ENCODE assay signal across 17 cellular contexts in the genomic region with DNA sequence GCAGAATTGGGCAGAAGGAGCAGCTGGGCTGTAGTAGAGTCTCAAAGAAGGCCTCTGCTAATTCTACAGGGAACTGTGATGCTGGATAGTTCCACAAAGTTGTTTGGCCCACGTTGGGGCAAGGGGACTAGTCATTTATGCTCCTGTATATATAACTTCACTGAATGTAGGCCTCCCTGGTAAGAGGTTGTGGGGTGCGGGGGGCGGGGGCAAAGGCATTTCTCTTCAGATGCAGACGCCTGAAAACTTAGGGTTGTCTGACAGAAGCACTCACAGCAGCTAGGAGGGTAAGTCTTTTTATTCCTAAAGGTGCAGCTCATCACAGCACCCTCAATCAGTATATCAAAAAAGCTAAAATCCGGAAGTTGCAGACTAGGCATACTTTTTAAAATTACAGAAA. TPM values are rescaled to one million over a fixed set of nuclear protein-coding genes. Genes with fewer than 3 reads are reported as not detected.
DNase-seq lines count a peak whose midpoint lies in the region; ATAC-seq, FAIRE-seq and TF ChIP-seq lines count a peak whose summit lies in the region.
"Had no signal": no experiment of that assay in that cellular context is flagged by ENCODE, and none has a peak within 500 bp of the region (broad histone marks: within the 10 kb centered on the region; RNA-seq: fewer than 3 reads in every experiment).

No MANE protein-coding gene starts in this region.

- no peak overlapping the region for H4K5ac ChIP-seq in H1 (ENCODE audit: insufficient read length, low read depth, low read length)

- H4K91ac ChIP-seq in H1 (replicated peaks; ENCODE audit: insufficient read length, low read length): no peak overlapping the region

- DNase-seq in H1 (ENCODE audit: low read depth in 1 of 2, low spot score in 2 of 2): peak in 1 of 2 experiments; percentile 43
- no peak for DNase-seq in MV-4-11 (lab: John Stamatoyannopoulos, UW)
- DNase-seq in NCI-H2107 treated with DMSO at 0.1 percent for 48 hours (lab: John Stamatoyannopoulos, UW; ENCODE audit: unreplicated experiment): no peak
- DNase-seq: ACHN; Caco-2; CD4-positive, alpha-beta T cell; DMS153; DMS79 treated with DMSO at 0.1 percent for 48 hours; GF-D8; HCEC 1CT; IMR-90 had no signal

- H3K27me3 ChIP-seq in HUES6 (ENCODE audit: control insufficient read depth, insufficient read depth, low read length) (no peaks in the 10 kb centered on the region; the same call in 1 of the 2 replicates), H1 (replicated peaks in 1 of 4; ENCODE audit: control insufficient read depth in 3 of 4, extremely low read depth in 1 of 4, insufficient read depth in 3 of 4, low read length in 3 of 4) (no peaks in the 10 kb centered on the region; a peak in 1 of 7 replicates), iPS-20b (ENCODE audit: insufficient read depth, low read length) (no peaks in the 10 kb centered on the region)

- H4K8ac ChIP-seq in H1 (ENCODE audit: extremely low read depth, insufficient read depth, low read length): no peak overlapping the region

- no peak for TF ChIP-seq POLR2A in H1 (IDR thresholded peaks at IDR 0.05; ENCODE audit: control extremely low read depth in 1 of 2, low read depth in 2 of 2, low read length in 2 of 2)

- peak overlapping the region; percentile 23; the same call in 1 of the 2 replicates for H3K27ac ChIP-seq in HUES6 (ENCODE audit: low read depth, low read length)
- no peak overlapping the region for H3K27ac ChIP-seq in H1 (ENCODE audit: low read depth, low read length)
- no peak overlapping the region for H3K27ac ChIP-seq in iPS-20b (ENCODE audit: low read length)
- H3K27ac ChIP-seq: C4-2B had no signal

- H2BK5ac ChIP-seq in H1 (ENCODE audit: low read depth, low read length): no peak overlapping the region; the same call in 1 of the 2 replicates

- no peaks in the 10 kb centered on the region for H4K20me1 ChIP-seq in H1 (replicated peaks in 1 of 2; ENCODE audit: control insufficient read depth in 1 of 2, insufficient read depth in 2 of 2, low read length in 2 of 2)

- H3K4ac ChIP-seq in H1 (replicated peaks; ENCODE audit: insufficient read length, low read depth, low read length): no peak overlapping the region

- H3K79me1 ChIP-seq in H1 (ENCODE audit: low read depth, low read length): no peaks in the 10 kb centered on the region

- WGBS in H1 (ENCODE audit: extremely low coverage in 1 of 2, insufficient coverage in 1 of 2, insufficient read length in 1 of 2, insufficient replicate concordance in 2 of 2, low coverage in 1 of 2, low lambda C conversion rate in 2 of 2, missing lambda C conversion rate in 1 of 2), 2 experiments: 7% methylated on average over 5 of the region's 5 CpGs; no CpG with 5 or more reads in 1 of the 2 experiments

- H2BK120ac ChIP-seq in H1 (replicated peaks; ENCODE audit: low read depth, low read length): no peak overlapping the region

- no peak overlapping the region for H2BK20ac ChIP-seq in H1 (ENCODE audit: low read length)

- no peak overlapping the region for H3K23ac ChIP-seq in H1 (ENCODE audit: insufficient read length)

- FAIRE-seq in H1 (lab: Jason Lieb, UNC): no peak
- FAIRE-seq: A204.1, K562 had no signal

- no peak for TF ChIP-seq EP300 in H1 (IDR thresholded peaks at IDR 0.05; ENCODE audit: borderline replicate concordance in 1 of 2, low read depth in 2 of 2, low read length in 2 of 2)

- CTCF ChIA-PET in H1 (lab: Charles Lee; ENCODE audit: partially characterized antibody): interaction anchor here (0.7 to 0.8 kb wide), 3 partner anchors 55 to 199 kb away, joined by 3 read pairs; no protein-coding TSS in a partner anchor

- peak overlapping the region; percentile 45 to 49 for H3K4me2 ChIP-seq in H1 (ENCODE audit: insufficient read depth in 1 of 2, low read depth in 2 of 2, low read length in 2 of 2)

- H3K23me2 ChIP-seq in H1 (ENCODE audit: low read depth, low read length): no peaks in the 10 kb centered on the region

- H2AFZ ChIP-seq in H1 (ENCODE audit: low read length): no peak overlapping the region

- H3K36me3 ChIP-seq in HUES6 (ENCODE audit: control insufficient read depth, insufficient read depth, low read length): no peaks in the 10 kb centered on the region
- no peaks in the 10 kb centered on the region for H3K36me3 ChIP-seq in H1 (ENCODE audit: control insufficient read depth in 2 of 4, insufficient read depth in 4 of 4, low read length in 3 of 4)
- H3K36me3 ChIP-seq in iPS-20b (ENCODE audit: insufficient read depth, low read depth, low read length): no peaks in the 10 kb centered on the region

- no peak overlapping the region for H3K18ac ChIP-seq in H1 (ENCODE audit: extremely low read depth, low read length)

- no peaks in the 10 kb centered on the region for H3K79me2 ChIP-seq in H1 (ENCODE audit: control insufficient read depth in 1 of 2, insufficient read depth in 2 of 2, low read length in 2 of 2)

- H2BK15ac ChIP-seq in H1 (ENCODE audit: low read length): no peak overlapping the region

- no peak overlapping the region for H2AK5ac ChIP-seq in H1 (ENCODE audit: low read depth, low read length)

- H3K9me3 ChIP-seq in HUES6 (ENCODE audit: control insufficient read depth, insufficient read depth, low read depth, low read length): no peaks in the 10 kb centered on the region
- no peaks in the 10 kb centered on the region for H3K9me3 ChIP-seq in H1 (ENCODE audit: insufficient read depth in 2 of 2, low read depth in 1 of 2, low read length in 1 of 2)
- no peaks in the 10 kb centered on the region for H3K9me3 ChIP-seq in iPS-20b (ENCODE audit: insufficient read depth, low read depth, low read length)
- H3K9me3 ChIP-seq: Caco-2 had no signal

- POLR2A ChIA-PET in H1 (lab: Charles Lee; ENCODE audit: partially characterized antibody): interaction anchor here (0.8 to 1.0 kb wide), 2 partner anchors 12 to 37 kb away, joined by 5 read pairs; no protein-coding TSS in a partner anchor

- no peak overlapping the region for H3K14ac ChIP-seq in H1 (ENCODE audit: insufficient read length)

- H3K4me1 ChIP-seq in HUES6 (ENCODE audit: control insufficient read depth, insufficient read depth, low read length): peaks cover 57% of the 10 kb centered on the region
- H3K4me1 ChIP-seq in H1 (replicated peaks in 1 of 4; ENCODE audit: control insufficient read depth in 3 of 4, insufficient read depth in 4 of 4, low read length in 3 of 4): peaks cover 0 to 37% (median 23%) of the 10 kb centered on the region in 4 experiments; a peak in 5 of 7 replicates
- peaks cover 43% of the 10 kb centered on the region; the same call in 1 of the 2 replicates for H3K4me1 ChIP-seq in iPS-20b (ENCODE audit: insufficient read depth, low read length)
- H3K4me1 ChIP-seq: Caco-2 had no signal

- H3K9ac ChIP-seq in HUES6 (ENCODE audit: low read length) (peak overlapping the region; percentile 15), H1 (replicated peaks in 1 of 4; ENCODE audit: extremely low read depth in 1 of 4, low read depth in 3 of 4, low read length in 3 of 4) (no peak overlapping the region), iPS-20b (ENCODE audit: low read depth, low read length) (no peak overlapping the region; the same call in 1 of the 2 replicates)

- no peak overlapping the region; the same call in 1 of the 2 replicates for H2BK12ac ChIP-seq in H1 (ENCODE audit: low read depth, low read length)

- H3K4me3 ChIP-seq in HUES6 (ENCODE audit: low read depth, low read length): peak overlapping the region; percentile 9; the same call in 1 of the 2 replicates
- peak overlapping the region in 1 of 4 experiments; percentile 28; a peak in 1 of 8 replicates for H3K4me3 ChIP-seq in H1 (ENCODE audit: extremely low read depth in 1 of 4, insufficient read depth in 2 of 4, low read depth in 3 of 4, low read length in 4 of 4)
- peak overlapping the region; percentile 30; the same call in 1 of the 2 replicates for H3K4me3 ChIP-seq in iPS-20b (ENCODE audit: low read length)
- H3K4me3 ChIP-seq: K562 had no signal

- ATAC-seq in GM19467 (IDR thresholded peaks at IDR 0.05; ENCODE audit: unreplicated experiment): no peak
- ATAC-seq: K562 had no signal

- H3K56ac ChIP-seq in H1 (replicated peaks; ENCODE audit: insufficient read length, low read depth, low read length): no peak overlapping the region

- TF ChIP-seq CTCF in H1 (IDR thresholded peaks at IDR 0.05; ENCODE audit: control extremely low read depth in 1 of 3, insufficient read depth in 1 of 3, low read depth in 1 of 3, low read length in 3 of 3): no peak

- no peak for TF ChIP-seq RAD21 in H1 (IDR thresholded peaks at IDR 0.05 in 1 of 2, conservative IDR thresholded peaks at IDR 0.05 in 1 of 2; ENCODE audit: low read depth in 2 of 2, low read length in 2 of 2)

TF ChIP-seq in H1, 55 proteins besides CTCF, POLR2A, EP300 and RAD21:
- no peak for TF ChIP-seq KDM4A (IDR thresholded peaks at IDR 0.05; ENCODE audit: low read depth, low read length, severe bottlenecking)
- no peak for TF ChIP-seq CREB1 (IDR thresholded peaks at IDR 0.05)
- no peak for TF ChIP-seq PHF8 (conservative IDR thresholded peaks at IDR 0.05; ENCODE audit: low read depth, low read length)
- TF ChIP-seq SAP30 (IDR thresholded peaks at IDR 0.05; ENCODE audit: insufficient read depth, insufficient replicate concordance, low read length): no peak

RNA-seq across cellular contexts. Expression of a gene that starts 38.5 kb away (rescaled TPM):
- 2.5 and 3.3 TPM in 2 replicates for total RNA-seq in H1 (2021; fragmentation: NEBNext Ultra II Directional; extraction: Animal tissue kit (Norgen Biotek cat#: 25700))
- 0.74 and 1.0 TPM in 2 replicates for polyA plus RNA-seq in H1 (2011; rRNA removed)
- 0.71 TPM for polyA plus RNA-seq in H1 (2011; cell fraction: cytosol; rRNA removed)
- polyA plus RNA-seq in H1 (2011; cell fraction: nucleus; rRNA removed): 1.9 TPM
- polyA plus RNA-seq in H1 (2012, experiment 1 of 2): 0.76 to 2.5 TPM (median 0.87 TPM) in 4 replicates
- 0.03 TPM for polyA plus RNA-seq in H1 (2012, experiment 2 of 2)
- 1.3 TPM for polyA plus RNA-seq in H1 (2013, experiment 1 of 2)
- 1.3 TPM for polyA plus RNA-seq in H1 (2013, experiment 2 of 2)
- 8.5 and 14.7 TPM in 2 replicates for polyA minus RNA-seq in H1 (2011; rRNA and poly(A)+ RNA removed)
- polyA minus RNA-seq in H1 (2011; cell fraction: cytosol; rRNA and poly(A)+ RNA removed): 2.1 TPM
- 23.6 TPM for polyA minus RNA-seq in H1 (2011; cell fraction: nucleus; rRNA and poly(A)+ RNA removed)
